Comparison of ENCODE assay signal across 16 cellular contexts in genomic region chr5:68845121-68845520, GRCh38.
"Had no signal": no experiment of that assay in that cellular context is flagged by ENCODE, and none has a peak within 500 bp of the region (broad histone marks: within the 10 kb centered on the region; RNA-seq: fewer than 3 reads in every experiment).

No MANE protein-coding gene starts in this region.

- H3K27ac ChIP-seq: gastrocnemius medialis, left lung had no signal

- H3K4me1 ChIP-seq: gastrocnemius medialis, left lung had no signal

- FAIRE-seq: keratinocyte had no signal

- DNase-seq: activated CD4-positive, alpha-beta T cell treated with anti-CD3 and anti-CD28 coated beads, Interleukin-2, amount 50 U/mL, for 4 hours; activated CD8-positive, alpha-beta memory T cell treated with anti-CD3 and anti-CD28 coated beads, Interleukin-2, amount 10 ng/mL, durations not matched to agents 7 days and 5 days; activated gamma-delta T cell; activated T-cell treated with anti-CD3 and anti-CD28 coated beads, Interleukin-2, amount 50 U/mL, for 4 hours; anterior cingulate cortex; central memory CD4-positive, alpha-beta T cell; effector memory CD8-positive, alpha-beta T cell; gastrocnemius medialis; left lung; mesenchymal stem cell; occipital lobe; stimulated activated CD4-positive, alpha-beta T cell treated with anti-CD3 and anti-CD28 coated beads, Interleukin-4, amount 100 ng/mL, for 1 hour; stimulated activated CD8-positive, alpha-beta memory T cell treated with anti-CD3 and anti-CD28 coated beads, Interleukin-4, amount 100 ng/mL, for 48 hours; stimulated activated naive CD8-positive, alpha-beta T cell treated with anti-CD3 and anti-CD28 coated beads, Interleukin-15, Interleukin-2, amounts not matched to agents 100 U/mL and 50 U/mL, for 24 hours had no signal

- H3K36me3 ChIP-seq: gastrocnemius medialis, left lung, suprapubic skin had no signal

- H3K4me3 ChIP-seq: gastrocnemius medialis, left lung, suprapubic skin had no signal

- H3K27me3 ChIP-seq: gastrocnemius medialis, left lung, suprapubic skin had no signal

- H3K9me3 ChIP-seq: gastrocnemius medialis, left lung, suprapubic skin had no signal
